Comparison of ENCODE assay signal across 8 cellular contexts in the genomic region with DNA sequence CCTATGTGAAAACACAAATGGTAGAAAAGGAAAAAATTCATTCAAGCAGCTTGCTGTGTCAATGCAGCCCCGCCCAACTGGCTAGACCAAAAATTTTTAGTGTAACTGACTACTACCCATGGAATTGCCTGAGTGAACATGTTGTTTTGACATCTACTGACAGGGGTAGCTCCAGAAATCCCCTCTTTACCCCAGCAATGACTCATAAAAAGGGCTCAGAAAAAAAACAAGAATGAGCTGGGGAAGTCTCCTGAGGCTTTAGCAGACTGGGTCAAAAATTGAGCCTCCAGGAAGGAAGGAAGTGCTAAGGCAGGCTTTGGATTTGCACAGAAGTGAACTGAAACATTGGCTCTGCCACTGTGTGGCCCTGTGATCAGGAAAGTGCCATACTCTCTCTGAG. TPM values are rescaled to one million over a fixed set of nuclear protein-coding genes. Genes with fewer than 3 reads are reported as not detected.
DNase-seq lines count a peak whose midpoint lies in the region; ATAC-seq lines count a peak whose summit lies in the region.

No MANE protein-coding gene starts in this region.

- no peaks in the 10 kb centered on the region for H3K36me3 Mint-ChIP-seq in activated T-cell treated with anti-CD3 and anti-CD28 coated beads, Interleukin-2, amount 50 U/mL, for 72 hours (ENCODE audit: insufficient read depth in 2 of 2)
- no peaks in the 10 kb centered on the region for H3K36me3 Mint-ChIP-seq in dendritic cell treated with granulocyte-macrophage colony-stimulating factor and Interleukin-4, amounts not matched to agents 40 ng/mL and 50 ng/mL, for 4 days (ENCODE audit: low read depth)

- peak overlapping the region; percentile 9 to 33 for H3K4me3 Mint-ChIP-seq in activated T-cell treated with anti-CD3 and anti-CD28 coated beads, Interleukin-2, amount 50 U/mL, for 72 hours
- H3K4me3 Mint-ChIP-seq in dendritic cell treated with granulocyte-macrophage colony-stimulating factor and Interleukin-4, amounts not matched to agents 40 ng/mL and 50 ng/mL, for 4 days, result no peak overlapping the region
- H3K4me3 Mint-ChIP-seq in stimulated activated naive CD8-positive, alpha-beta T cell treated with anti-CD3 and anti-CD28 coated beads, Interleukin-15, amount 100 ng/mL, for 72 hours, result peak overlapping the region in 1 of 2 donors; percentile 1

- intact Hi-C loops in dendritic cell treated with granulocyte-macrophage colony-stimulating factor and Interleukin-4, amounts not matched to agents 40 ng/mL and 50 ng/mL, for 4 days (cut with micrococcal nuclease), result no loop called here

- peak in 1 of 2 donors; percentile 26 for DNase-seq in activated T-cell treated with anti-CD3 and anti-CD28 coated beads, Interleukin-2, amount 50 U/mL, for 72 hours
- DNase-seq in activated T-cell treated with anti-CD3 and anti-CD28 coated beads, Interleukin-2, amount 50 U/mL, for 1 hour, result no peak
- DNase-seq in stimulated activated naive CD8-positive, alpha-beta T cell treated with anti-CD3 and anti-CD28 coated beads, Interleukin-15, amount 100 ng/mL, for 72 hours, result peak in 1 of 2 donors; percentile 41
- DNase-seq in SKM-1 (lab: John Stamatoyannopoulos, UW; ENCODE audit: unreplicated experiment) (no peak), occipital lobe (lab: John Stamatoyannopoulos, UW) (no peak)
- no peak for DNase-seq in stimulated activated naive CD4-positive, alpha-beta T cell treated with Interleukin-2 at 50 U/mL for 16 hours (lab: John Stamatoyannopoulos, UW)

- peak overlapping the region; percentile 5 for H3K27ac Mint-ChIP-seq in activated T-cell treated with anti-CD3 and anti-CD28 coated beads, Interleukin-2, amount 50 U/mL, for 72 hours
- peak overlapping the region; percentile 52 for H3K27ac Mint-ChIP-seq in dendritic cell treated with granulocyte-macrophage colony-stimulating factor and Interleukin-4, amounts not matched to agents 40 ng/mL and 50 ng/mL, for 4 days
- no peak overlapping the region for H3K27ac Mint-ChIP-seq in stimulated activated naive CD8-positive, alpha-beta T cell treated with anti-CD3 and anti-CD28 coated beads, Interleukin-15, amount 100 ng/mL, for 72 hours

- H3K9me3 Mint-ChIP-seq in activated T-cell treated with anti-CD3 and anti-CD28 coated beads, Interleukin-2, amount 50 U/mL, for 72 hours, result no peaks in the 10 kb centered on the region
- H3K9me3 Mint-ChIP-seq in dendritic cell treated with granulocyte-macrophage colony-stimulating factor and Interleukin-4, amounts not matched to agents 40 ng/mL and 50 ng/mL, for 4 days, result peaks cover 8% of the 10 kb centered on the region
- peaks cover 0 to 5% of the 10 kb centered on the region in 2 donors for H3K9me3 Mint-ChIP-seq in stimulated activated naive CD8-positive, alpha-beta T cell treated with anti-CD3 and anti-CD28 coated beads, Interleukin-15, amount 100 ng/mL, for 72 hours

- peaks cover 27% of the 10 kb centered on the region for H3K27me3 Mint-ChIP-seq in activated T-cell treated with anti-CD3 and anti-CD28 coated beads, Interleukin-2, amount 50 U/mL, for 72 hours (ENCODE audit: low read depth)
- H3K27me3 Mint-ChIP-seq in dendritic cell treated with granulocyte-macrophage colony-stimulating factor and Interleukin-4, amounts not matched to agents 40 ng/mL and 50 ng/mL, for 4 days, result no peaks in the 10 kb centered on the region
- H3K27me3 Mint-ChIP-seq in stimulated activated naive CD8-positive, alpha-beta T cell treated with anti-CD3 and anti-CD28 coated beads, Interleukin-15, amount 100 ng/mL, for 72 hours, result peaks cover 28% of the 10 kb centered on the region

- ATAC-seq in activated T-cell treated with anti-CD3 and anti-CD28 coated beads, Interleukin-2, amount 50 U/mL, for 72 hours (replicated peaks in 1 of 2), result peak; percentile 84 to 88
- ATAC-seq in HG03108 (IDR thresholded peaks at IDR 0.05; ENCODE audit: unreplicated experiment), result peak; percentile 65
- ATAC-seq in stimulated activated naive CD8-positive, alpha-beta T cell treated with anti-CD3 and anti-CD28 coated beads, Interleukin-15, amount 100 ng/mL, for 72 hours, result peak; percentile 92

- peaks cover 19% of the 10 kb centered on the region for H3K4me1 Mint-ChIP-seq in activated T-cell treated with anti-CD3 and anti-CD28 coated beads, Interleukin-2, amount 50 U/mL, for 72 hours (ENCODE audit: low read depth)
- peaks cover 51% of the 10 kb centered on the region for H3K4me1 Mint-ChIP-seq in dendritic cell treated with granulocyte-macrophage colony-stimulating factor and Interleukin-4, amounts not matched to agents 40 ng/mL and 50 ng/mL, for 4 days (ENCODE audit: low read depth)
- peaks cover 20% of the 10 kb centered on the region for H3K4me1 Mint-ChIP-seq in stimulated activated naive CD8-positive, alpha-beta T cell treated with anti-CD3 and anti-CD28 coated beads, Interleukin-15, amount 100 ng/mL, for 72 hours

RNA-seq across cellular contexts. Expression of a gene that starts 24.4 kb away (rescaled TPM):
- total RNA-seq in activated T-cell treated with anti-CD3 and anti-CD28 coated beads, Interleukin-2, amount 50 U/mL, for 72 hours, result 10 to 100 TPM; 12.4 to 17.9 TPM
- 24.2 TPM for total RNA-seq in occipital lobe

Comparison
In these comparisons a context has a peak if more than half of its experiments do, and no peak if none do; other contexts are left out.
1. H3K27ac Mint-ChIP-seq: peak in activated T-cell treated with anti-CD3 and anti-CD28 coated beads, Interleukin-2, amount 50 U/mL, for 72 hours (single experiment) and dendritic cell treated with granulocyte-macrophage colony-stimulating factor and Interleukin-4, amounts not matched to agents 40 ng/mL and 50 ng/mL, for 4 days (single experiment); none in stimulated activated naive CD8-positive, alpha-beta T cell treated with anti-CD3 and anti-CD28 coated beads, Interleukin-15, amount 100 ng/mL, for 72 hours (0 of 2).
2. Peak in every context shown above with its lines, with median percentiles within 50 percentile points of each other: ATAC-seq.